ENCODE assay signal across 8 cellular contexts in genomic region chr22:20506543-20507252, GRCh38. TPM values are rescaled to one million over a fixed set of nuclear protein-coding genes. Genes with fewer than 3 reads are reported as not detected.
DNase-seq lines count a peak whose midpoint lies in the region; ATAC-seq and TF ChIP-seq lines count a peak whose summit lies in the region.

No MANE protein-coding gene starts in this region.

- no peaks in the 10 kb centered on the region for H3K9me3 Mint-ChIP-seq in activated CD4-positive, alpha-beta T cell treated with anti-CD3 and anti-CD28 coated beads for 36 hours (ENCODE audit: low read depth)

- CTCF ChIA-PET in activated CD4-positive, alpha-beta T cell treated with anti-CD3 and anti-CD28 coated beads for 36 hours (lab: Charles Lee), result interaction anchor here (1.0 to 5.2 kb wide), 7 partner anchors 10 to 88 kb away, joined by 3 to 30 read pairs (median 6); no protein-coding TSS in a partner anchor

- no peak for ATAC-seq in activated CD4-positive, alpha-beta T cell treated with anti-CD3 and anti-CD28 coated beads for 36 hours

- H3K27me3 Mint-ChIP-seq in activated CD4-positive, alpha-beta T cell treated with anti-CD3 and anti-CD28 coated beads for 36 hours, result no peaks in the 10 kb centered on the region

- peaks cover 43% of the 10 kb centered on the region for H3K4me1 Mint-ChIP-seq in activated CD4-positive, alpha-beta T cell treated with anti-CD3 and anti-CD28 coated beads for 36 hours

- H3K9me3 ChIP-seq in adipocyte (ENCODE audit: control insufficient read depth, low read length), result no peaks in the 10 kb centered on the region
- H3K9me3 ChIP-seq in testis, result no peaks in the 10 kb centered on the region

- no peak for DNase-seq in activated CD4-positive, alpha-beta T cell treated with anti-CD3 and anti-CD28 coated beads for 36 hours
- no peak for DNase-seq in activated CD4-positive, alpha-beta T cell treated with anti-CD3 and anti-CD28 coated beads, Interleukin-2, amount 50 U/mL, for 48 hours
- DNase-seq in adipocyte (ENCODE audit: low read depth), result no peak
- no peak for DNase-seq in kidney epithelial cell (ENCODE audit: low read depth)
- DNase-seq in testis, result no peak
- no peak for DNase-seq in glomerular visceral epithelial cell (ENCODE audit: extremely low spot score)
- DNase-seq in SHP77 treated with DMSO at 0.1 percent for 48 hours (lab: John Stamatoyannopoulos, UW), result no peak
- no peak for DNase-seq in NCI-H1930 (lab: John Stamatoyannopoulos, UW)

- peak overlapping the region; percentile 96 for H3K27ac Mint-ChIP-seq in activated CD4-positive, alpha-beta T cell treated with anti-CD3 and anti-CD28 coated beads for 36 hours

- H3K36me3 Mint-ChIP-seq in activated CD4-positive, alpha-beta T cell treated with anti-CD3 and anti-CD28 coated beads for 36 hours (ENCODE audit: low read depth), result peaks cover 23% of the 10 kb centered on the region

- peak overlapping the region; percentile 83 to 90 for H3K27ac ChIP-seq in testis

- H3K4me3 ChIP-seq in adipocyte (ENCODE audit: low read length) (peak overlapping the region; percentile 91), kidney epithelial cell (ENCODE audit: low read depth, low read length) (peak overlapping the region; percentile 95), testis (peak overlapping the region; percentile 79 to 99)

- peak overlapping the region; percentile 85 for H3K4me3 Mint-ChIP-seq in activated CD4-positive, alpha-beta T cell treated with anti-CD3 and anti-CD28 coated beads for 36 hours

- no peak for TF ChIP-seq CTCF in kidney epithelial cell (IDR thresholded peaks at IDR 0.05; ENCODE audit: insufficient read depth, low read length, poor library complexity, severe bottlenecking)
- TF ChIP-seq CTCF in testis (IDR thresholded peaks at IDR 0.05), result no peak

- intact Hi-C loops in activated CD4-positive, alpha-beta T cell treated with anti-CD3 and anti-CD28 coated beads for 36 hours (cut with DNase I, micrococcal nuclease), result loop anchor here (1.0 to 5.0 kb wide), 12 partner anchors 10 to 614 kb away; partner anchors contain the start of genes CRKL (in 1 of the 2), PI4KA (in 1 of the 2), THAP7 (in 1 of the 2) and TRMT2A (in 1 of the 2)
- intact Hi-C loops in testis (cut with DNase I; ENCODE audit: low total_unique reads), result no loop called here

- H3K4me1 ChIP-seq in adipocyte (ENCODE audit: control insufficient read depth, insufficient read depth, low read length) (peaks cover 41% of the 10 kb centered on the region), testis (peaks cover 24% of the 10 kb centered on the region)

- no peak for TF ChIP-seq POLR2A in testis (IDR thresholded peaks at IDR 0.05)

- H3K36me3 ChIP-seq in adipocyte (ENCODE audit: control insufficient read depth, insufficient read depth, low read length, severe bottlenecking), result no peaks in the 10 kb centered on the region
- H3K36me3 ChIP-seq in kidney epithelial cell (ENCODE audit: control insufficient read depth, insufficient read depth, low read length), result no peaks in the 10 kb centered on the region
- no peaks in the 10 kb centered on the region for H3K36me3 ChIP-seq in testis (ENCODE audit: low read depth, missing control alignments)

- H3K27me3 ChIP-seq in adipocyte (replicated peaks; ENCODE audit: control insufficient read depth, insufficient read depth, low read length), result no peaks in the 10 kb centered on the region
- no peaks in the 10 kb centered on the region for H3K27me3 ChIP-seq in kidney epithelial cell (ENCODE audit: control insufficient read depth, insufficient read depth, low read length)
- H3K27me3 ChIP-seq in testis, result no peaks in the 10 kb centered on the region

- WGBS in testis, 2 donors, result 45 to 47% methylated on average over 13 of the region's 13 CpGs

- H3K9ac ChIP-seq in adipocyte (ENCODE audit: low read length), result peak overlapping the region; percentile 100

- POLR2A ChIA-PET in activated CD4-positive, alpha-beta T cell treated with anti-CD3 and anti-CD28 coated beads for 36 hours (lab: Charles Lee), result interaction anchor here (1.3 to 1.8 kb wide), 3 partner anchors 17 to 45 kb away, joined by 4 to 14 read pairs (median 8); no protein-coding TSS in a partner anchor

RNA-seq across cellular contexts. Expression of gene MED15, which starts 0.7 kb away (rescaled TPM):
- total RNA-seq in activated CD4-positive, alpha-beta T cell treated with anti-CD3 and anti-CD28 coated beads for 36 hours, result 100 to 1,000 TPM in 1 of 2 experiments, 10 to 100 TPM in 1; 84.4 to 107 TPM
- total RNA-seq in kidney epithelial cell, result 74.3 and 79.8 TPM in 2 replicates
- 100 to 1,000 TPM in 1 of 2 donors, 10 to 100 TPM in 1; 81.6 to 101 TPM for total RNA-seq in testis
- 71.0 TPM for polyA plus RNA-seq in testis (ENCODE audit: insufficient read depth, low read depth, low replicate concordance)

RNA-seq across cellular contexts. Expression of gene KLHL22, which starts 11.1 kb away (rescaled TPM):
- 10 to 100 TPM; 14.1 to 15.2 TPM for total RNA-seq in activated CD4-positive, alpha-beta T cell treated with anti-CD3 and anti-CD28 coated beads for 36 hours
- total RNA-seq in kidney epithelial cell (18.6 and 28.2 TPM in 2 replicates), testis (10 to 100 TPM; 39.8 to 41.7 TPM)
- polyA plus RNA-seq in testis (ENCODE audit: insufficient read depth, low read depth, low replicate concordance), result 18.1 TPM
